In the genomic region with DNA sequence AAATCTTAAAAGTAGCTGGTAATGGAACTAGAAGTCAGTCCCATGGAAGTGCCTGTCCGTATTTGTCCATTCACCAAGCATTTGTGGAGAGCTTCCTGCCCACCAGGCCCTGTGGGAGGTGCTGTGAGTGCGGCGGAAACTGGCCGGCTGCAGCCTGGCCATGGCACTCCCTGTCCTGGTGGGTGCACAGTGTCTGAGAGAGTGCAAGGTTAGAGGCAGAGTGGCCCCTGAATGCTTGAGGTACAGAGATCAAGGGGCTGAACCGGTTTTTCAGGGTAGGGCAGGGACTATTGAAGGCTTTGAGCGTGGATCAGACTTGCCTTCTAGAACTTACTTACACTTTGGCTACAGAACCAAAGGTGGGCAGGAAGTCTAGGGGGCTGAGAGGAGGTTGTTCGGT, we compare ENCODE assay signal across 1 cellular context.
TF ChIP-seq lines count a peak whose summit lies in the region.

No MANE protein-coding gene starts in this region.

TF ChIP-seq in H1, 55 proteins besides CTCF, POLR2A, EP300 and RAD21:
- TF ChIP-seq TBP (IDR thresholded peaks at IDR 0.05; ENCODE audit: low read depth, low read length) (no peak), TEAD4 (IDR thresholded peaks at IDR 0.05; ENCODE audit: low read depth, low read length) (no peak), KDM1A (IDR thresholded peaks at IDR 0.05; ENCODE audit: borderline replicate concordance, low read length) (no peak), CTBP2 (IDR thresholded peaks at IDR 0.05; ENCODE audit: borderline replicate concordance, insufficient read depth, insufficient read length, low read length) (no peak), TAF7 (optimal IDR thresholded peaks at IDR 0.05; ENCODE audit: borderline replicate concordance, low read depth, low read length) (no peak), BCL11A (IDR thresholded peaks at IDR 0.05; ENCODE audit: low read depth in 2 of 2, low read length in 2 of 2) (no peak), SIX5 (IDR thresholded peaks at IDR 0.05; ENCODE audit: low read depth, low read length) (no peak), MAFK (IDR thresholded peaks at IDR 0.05; ENCODE audit: low read depth, low read length) (no peak), SP4 (IDR thresholded peaks at IDR 0.05; ENCODE audit: low read length) (no peak), BRCA1 (IDR thresholded peaks at IDR 0.05; ENCODE audit: low read depth, low read length) (no peak), RNF2 (IDR thresholded peaks at IDR 0.05; ENCODE audit: borderline replicate concordance, low read depth, low read length, missing control alignments, poor library complexity, severe bottlenecking) (no peak)
- TF ChIP-seq, protein P1, sequence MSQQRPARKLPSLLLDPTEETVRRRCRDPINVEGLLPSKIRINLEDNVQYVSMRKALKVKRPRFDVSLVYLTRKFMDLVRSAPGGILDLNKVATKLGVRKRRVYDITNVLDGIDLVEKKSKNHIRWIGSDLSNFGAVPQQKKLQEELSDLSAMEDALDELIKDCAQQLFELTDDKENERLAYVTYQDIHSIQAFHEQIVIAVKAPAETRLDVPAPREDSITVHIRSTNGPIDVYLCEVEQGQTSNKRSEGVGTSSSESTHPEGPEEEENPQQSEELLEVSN (IDR thresholded peaks at IDR 0.05), result no peak
- TF ChIP-seq, protein P2, sequence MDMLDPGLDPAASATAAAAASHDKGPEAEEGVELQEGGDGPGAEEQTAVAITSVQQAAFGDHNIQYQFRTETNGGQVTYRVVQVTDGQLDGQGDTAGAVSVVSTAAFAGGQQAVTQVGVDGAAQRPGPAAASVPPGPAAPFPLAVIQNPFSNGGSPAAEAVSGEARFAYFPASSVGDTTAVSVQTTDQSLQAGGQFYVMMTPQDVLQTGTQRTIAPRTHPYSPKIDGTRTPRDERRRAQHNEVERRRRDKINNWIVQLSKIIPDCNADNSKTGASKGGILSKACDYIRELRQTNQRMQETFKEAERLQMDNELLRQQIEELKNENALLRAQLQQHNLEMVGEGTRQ (IDR thresholded peaks at IDR 0.05; ENCODE audit: low read length), result no peak
